ENCODE assay signal across 26 cellular contexts in the genomic region with DNA sequence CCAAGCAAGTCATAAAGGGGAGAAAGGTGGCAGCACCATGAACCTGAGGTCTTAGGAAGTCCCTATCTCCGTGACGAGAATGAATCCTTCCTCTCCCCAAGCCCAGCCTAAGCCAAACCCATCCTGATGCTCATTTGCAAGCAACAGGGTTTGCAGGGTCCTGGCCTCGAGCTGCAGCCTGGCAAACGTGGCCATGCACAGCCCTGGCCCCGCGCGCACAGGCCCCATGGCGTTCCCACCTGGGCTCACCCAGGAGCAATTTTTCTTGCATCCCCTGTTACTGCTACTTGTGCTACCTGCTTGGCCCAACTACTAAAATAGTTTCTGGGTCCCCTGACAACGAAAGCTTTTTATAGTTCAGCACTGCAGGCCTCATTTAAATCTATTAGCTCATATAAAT.
"Had no signal": no experiment of that assay in that cellular context is flagged by ENCODE, and none has a peak within 500 bp of the region (broad histone marks: within the 10 kb centered on the region; RNA-seq: fewer than 3 reads in every experiment).

No MANE protein-coding gene starts in this region.

- ATAC-seq: heart right ventricle; left colon; left lung; lower lobe of right lung; naive thymus-derived CD8-positive, alpha-beta T cell; right cardiac atrium; stimulated activated memory B cell treated with anti-CD40 and anti-IgM and Interleukin-4, amounts not matched to agents 10 μg/mL and 1 μg/mL and 100 μg/mL, for 72 hours; stimulated activated naive CD8-positive, alpha-beta T cell treated with anti-CD3 and anti-CD28 coated beads, Interleukin-15, amount 100 ng/mL, for 72 hours had no signal

- H3K9me3 Mint-ChIP-seq: naive thymus-derived CD8-positive, alpha-beta T cell; nephron; neural crest cell; stimulated activated memory B cell treated with anti-CD40 and anti-IgM and Interleukin-4, amounts not matched to agents 10 μg/mL and 1 μg/mL and 100 μg/mL, for 72 hours; stimulated activated naive CD8-positive, alpha-beta T cell treated with anti-CD3 and anti-CD28 coated beads, Interleukin-15, amount 100 ng/mL, for 72 hours; type B pancreatic cell had no signal

- H3K36me3 Mint-ChIP-seq: naive thymus-derived CD8-positive, alpha-beta T cell; stimulated activated memory B cell treated with anti-CD40 and anti-IgM and Interleukin-4, amounts not matched to agents 10 μg/mL and 1 μg/mL and 100 μg/mL, for 72 hours had no signal

- H3K4me1 ChIP-seq: heart right ventricle, left lung, lower lobe of right lung, tibial nerve, vagina had no signal

- H3K27ac Mint-ChIP-seq: naive thymus-derived CD8-positive, alpha-beta T cell; nephron; stimulated activated memory B cell treated with anti-CD40 and anti-IgM and Interleukin-4, amounts not matched to agents 10 μg/mL and 1 μg/mL and 100 μg/mL, for 72 hours; type B pancreatic cell had no signal

- H3K27me3 ChIP-seq: heart right ventricle, hepatocyte, left lung, neutrophil, ovary, tibial nerve, vagina had no signal

- H3K4me3 ChIP-seq: heart right ventricle, hepatocyte, left lung, lower lobe of right lung, ovary, skin epidermis, tibial nerve, vagina had no signal

- FAIRE-seq: keratinocyte had no signal

- DNase-seq: heart right ventricle; left colon; left lung; mammary epithelial cell; mesenchymal stem cell; naive thymus-derived CD8-positive, alpha-beta T cell; occipital lobe; ovary; stimulated activated CD4-positive, alpha-beta T cell treated with anti-CD3 and anti-CD28 coated beads, Interleukin-4, amount 100 ng/mL, for 4 hours; stimulated activated CD8-positive, alpha-beta memory T cell treated with anti-CD3 and anti-CD28 coated beads, Interleukin-4, amount 100 ng/mL, for 48 hours; stimulated activated naive CD4-positive, alpha-beta T cell treated with Interleukin-2 at 50 U/mL for 16 hours; stimulated activated naive CD8-positive, alpha-beta T cell treated with anti-CD3 and anti-CD28 coated beads, Interleukin-15, amount 100 ng/mL, for 72 hours; substantia nigra had no signal

- H3K27me3 Mint-ChIP-seq: naive thymus-derived CD8-positive, alpha-beta T cell; progenitor cell of endocrine pancreas; stimulated activated memory B cell treated with anti-CD40 and anti-IgM and Interleukin-4, amounts not matched to agents 10 μg/mL and 1 μg/mL and 100 μg/mL, for 72 hours; stimulated activated naive CD8-positive, alpha-beta T cell treated with anti-CD3 and anti-CD28 coated beads, Interleukin-15, amount 100 ng/mL, for 72 hours; type B pancreatic cell had no signal

- H3K27ac ChIP-seq: heart right ventricle, hepatocyte, left lung, lower lobe of right lung, neutrophil, ovary, skin epidermis, tibial nerve, vagina had no signal

- H3K36me3 ChIP-seq: left lung, lower lobe of right lung, neutrophil, ovary, tibial nerve, vagina had no signal

- H3K4me1 Mint-ChIP-seq: naive thymus-derived CD8-positive, alpha-beta T cell; neural crest cell; stimulated activated memory B cell treated with anti-CD40 and anti-IgM and Interleukin-4, amounts not matched to agents 10 μg/mL and 1 μg/mL and 100 μg/mL, for 72 hours; stimulated activated naive CD8-positive, alpha-beta T cell treated with anti-CD3 and anti-CD28 coated beads, Interleukin-15, amount 100 ng/mL, for 72 hours had no signal

- H3K9me3 ChIP-seq: heart right ventricle, left lung, lower lobe of right lung, neutrophil, ovary, tibial nerve, vagina had no signal

- H3K4me3 Mint-ChIP-seq: naive thymus-derived CD8-positive, alpha-beta T cell; nephron; neural crest cell; stimulated activated memory B cell treated with anti-CD40 and anti-IgM and Interleukin-4, amounts not matched to agents 10 μg/mL and 1 μg/mL and 100 μg/mL, for 72 hours; stimulated activated naive CD8-positive, alpha-beta T cell treated with anti-CD3 and anti-CD28 coated beads, Interleukin-15, amount 100 ng/mL, for 72 hours; type B pancreatic cell had no signal
